18 cellular contexts compared by ENCODE assay signal in the genomic region with DNA sequence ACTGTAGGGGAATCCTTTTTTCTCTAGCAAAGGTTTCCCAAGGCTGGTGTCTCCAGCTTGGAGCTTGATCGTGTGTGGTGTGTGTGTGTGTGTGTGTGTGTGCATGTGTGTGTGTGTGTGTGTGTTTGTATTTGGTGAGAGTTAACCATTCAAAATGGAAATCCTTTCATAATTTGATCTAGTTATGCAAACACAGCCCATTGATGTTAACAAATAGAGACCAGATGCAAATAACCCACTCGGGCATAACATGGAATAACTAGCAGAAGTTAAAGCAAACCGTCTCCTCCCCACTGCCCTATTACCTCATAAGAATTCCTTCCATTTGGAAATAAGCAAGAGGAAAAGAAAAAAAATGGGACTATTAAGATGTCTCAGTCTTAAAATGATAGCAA. TPM values are rescaled to one million over a fixed set of nuclear protein-coding genes. Genes with fewer than 3 reads are reported as not detected.
DNase-seq lines count a peak whose midpoint lies in the region; ATAC-seq and TF ChIP-seq lines count a peak whose summit lies in the region.
"Had no signal": no experiment of that assay in that cellular context is flagged by ENCODE, and none has a peak within 500 bp of the region (broad histone marks: within the 10 kb centered on the region; RNA-seq: fewer than 3 reads in every experiment).

No MANE protein-coding gene starts in this region.

- no peak overlapping the region for H3K4me3 Mint-ChIP-seq in activated T-cell treated with anti-CD3 and anti-CD28 coated beads, Interleukin-2, amount 50 U/mL, for 24 hours
- H3K4me3 Mint-ChIP-seq in activated T-cell treated with anti-CD3 and anti-CD28 coated beads, Interleukin-2, amount 50 U/mL, for 4 hours, result no peak overlapping the region
- H3K4me3 Mint-ChIP-seq: B cell; stimulated activated naive B cell treated with anti-CD40 and anti-IgM and Interleukin-4, amounts not matched to agents 10 μg/mL and 1 μg/mL and 100 μg/mL, for 72 hours had no signal

- DNase-seq in activated T-cell treated with anti-CD3 and anti-CD28 coated beads, Interleukin-2, amount 50 U/mL, for 24 hours, result no peak
- no peak for DNase-seq in activated T-cell treated with anti-CD3 and anti-CD28 coated beads, Interleukin-2, amount 50 U/mL, for 4 hours
- DNase-seq in NCI-H69 (lab: John Stamatoyannopoulos, UW) (peak; percentile 25), brain microvascular endothelial cell (no peak), NCI-H1417 treated with DMSO at 0.1 percent for 48 hours (lab: John Stamatoyannopoulos, UW) (no peak), NCI-H2081 treated with DMSO at 0.1 percent for 48 hours (lab: John Stamatoyannopoulos, UW) (no peak), NCI-H1436 treated with DMSO at 0.1 percent for 48 hours (lab: John Stamatoyannopoulos, UW) (no peak)
- DNase-seq: activated naive CD4-positive, alpha-beta T cell treated with Interleukin-2 at 50 U/mL for 16 hours; DMS153; effector CD4-positive, alpha-beta T cell; left ventricle myocardium inferior; NCI-H1105 treated with DMSO at 0.1 percent for 48 hours; stimulated activated naive B cell treated with anti-CD40 and anti-IgM and Interleukin-4, amounts not matched to agents 10 μg/mL and 1 μg/mL and 100 μg/mL, for 72 hours; uterus had no signal

- no peaks in the 10 kb centered on the region for H3K9me3 ChIP-seq in thymus (ENCODE audit: control insufficient read depth)
- H3K9me3 ChIP-seq: breast epithelium, left ventricle myocardium inferior, uterus had no signal

- H3K36me3 Mint-ChIP-seq in activated T-cell treated with anti-CD3 and anti-CD28 coated beads, Interleukin-2, amount 50 U/mL, for 24 hours (ENCODE audit: low read depth), result no peaks in the 10 kb centered on the region
- H3K36me3 Mint-ChIP-seq in activated T-cell treated with anti-CD3 and anti-CD28 coated beads, Interleukin-2, amount 50 U/mL, for 4 hours (ENCODE audit: insufficient read depth), result no peaks in the 10 kb centered on the region
- H3K36me3 Mint-ChIP-seq: stimulated activated naive B cell treated with anti-CD40 and anti-IgM and Interleukin-4, amounts not matched to agents 10 μg/mL and 1 μg/mL and 100 μg/mL, for 72 hours had no signal

- H3K27ac Mint-ChIP-seq in activated T-cell treated with anti-CD3 and anti-CD28 coated beads, Interleukin-2, amount 50 U/mL, for 24 hours, result peak overlapping the region; percentile 28
- H3K27ac Mint-ChIP-seq: B cell; progenitor cell of endocrine pancreas; stimulated activated naive B cell treated with anti-CD40 and anti-IgM and Interleukin-4, amounts not matched to agents 10 μg/mL and 1 μg/mL and 100 μg/mL, for 72 hours had no signal

- peaks cover 27% of the 10 kb centered on the region for H3K27me3 Mint-ChIP-seq in activated T-cell treated with anti-CD3 and anti-CD28 coated beads, Interleukin-2, amount 50 U/mL, for 24 hours
- H3K27me3 Mint-ChIP-seq in activated T-cell treated with anti-CD3 and anti-CD28 coated beads, Interleukin-2, amount 50 U/mL, for 4 hours (ENCODE audit: low read depth), result peaks cover 21% of the 10 kb centered on the region

- 95% methylated on average over 3 of the region's 3 CpGs for WGBS in thymus

- no peaks in the 10 kb centered on the region for H3K4me1 ChIP-seq in thymus (ENCODE audit: control insufficient read depth, insufficient read depth, low read length)
- H3K4me1 ChIP-seq: breast epithelium, uterus had no signal

- in situ Hi-C loops in brain microvascular endothelial cell (cut with HindIII; ENCODE audit: low pct_ligation_motif_present, low sequenced_read_pairs), result no loop called here

- H3K27me3 ChIP-seq in brain microvascular endothelial cell (replicated peaks) (no peaks in the 10 kb centered on the region), thymus (ENCODE audit: control insufficient read depth, insufficient read depth) (no peaks in the 10 kb centered on the region)
- H3K27me3 ChIP-seq: breast epithelium, uterus had no signal

- H3K27ac ChIP-seq in brain microvascular endothelial cell (peak overlapping the region; percentile 43), thymus (ENCODE audit: low read depth) (peak overlapping the region; percentile 26)
- H3K27ac ChIP-seq: breast epithelium, left ventricle myocardium inferior, uterus had no signal

- ATAC-seq in activated T-cell treated with anti-CD3 and anti-CD28 coated beads, Interleukin-2, amount 50 U/mL, for 4 hours, result no peak

- no peak for TF ChIP-seq CTCF in brain microvascular endothelial cell (IDR thresholded peaks at IDR 0.05; ENCODE audit: low read depth, low read length, missing control alignments)

- H3K9me3 Mint-ChIP-seq in activated T-cell treated with anti-CD3 and anti-CD28 coated beads, Interleukin-2, amount 50 U/mL, for 24 hours, result no peaks in the 10 kb centered on the region
- no peaks in the 10 kb centered on the region for H3K9me3 Mint-ChIP-seq in activated T-cell treated with anti-CD3 and anti-CD28 coated beads, Interleukin-2, amount 50 U/mL, for 4 hours
- H3K9me3 Mint-ChIP-seq: stimulated activated naive B cell treated with anti-CD40 and anti-IgM and Interleukin-4, amounts not matched to agents 10 μg/mL and 1 μg/mL and 100 μg/mL, for 72 hours had no signal

- peaks cover 24% of the 10 kb centered on the region for H3K4me1 Mint-ChIP-seq in activated T-cell treated with anti-CD3 and anti-CD28 coated beads, Interleukin-2, amount 50 U/mL, for 24 hours (ENCODE audit: low read depth)
- H3K4me1 Mint-ChIP-seq in activated T-cell treated with anti-CD3 and anti-CD28 coated beads, Interleukin-2, amount 50 U/mL, for 4 hours (ENCODE audit: low read depth), result peaks cover 3% of the 10 kb centered on the region

- H3K4me3 ChIP-seq in brain microvascular endothelial cell (ENCODE audit: low read depth, low read length) (no peak overlapping the region), thymus (ENCODE audit: low read length) (no peak overlapping the region)
- H3K4me3 ChIP-seq: breast epithelium, left ventricle myocardium inferior, uterus had no signal

- H3K36me3 ChIP-seq in brain microvascular endothelial cell (replicated peaks), result no peaks in the 10 kb centered on the region
- H3K36me3 ChIP-seq in thymus (ENCODE audit: control insufficient read depth, insufficient read depth), result no peaks in the 10 kb centered on the region
- H3K36me3 ChIP-seq: breast epithelium, left ventricle myocardium inferior, uterus had no signal

RNA-seq across cellular contexts. Expression of a gene that starts 24.9 kb away (rescaled TPM):
- 1 to 10 TPM; 5.4 to 6.9 (median 5.8) TPM for total RNA-seq in activated T-cell treated with anti-CD3 and anti-CD28 coated beads, Interleukin-2, amount 50 U/mL, for 4 hours
- polyA plus RNA-seq in thymus, result 9.0 TPM
